14 cellular contexts compared by ENCODE assay signal in genomic region chr10:71239131-71239915, GRCh38. TPM values are rescaled to one million over a fixed set of nuclear protein-coding genes. Genes with fewer than 3 reads are reported as not detected.
DNase-seq lines count a peak whose midpoint lies in the region; ATAC-seq and TF ChIP-seq lines count a peak whose summit lies in the region.
"Had no signal": no experiment of that assay in that cellular context is flagged by ENCODE, and none has a peak within 500 bp of the region (broad histone marks: within the 10 kb centered on the region; RNA-seq: fewer than 3 reads in every experiment).

No MANE protein-coding gene starts in this region.

- TF ChIP-seq CTCF in heart left ventricle (IDR thresholded peaks at IDR 0.05): no peak
- TF ChIP-seq CTCF in chondrocyte (IDR thresholded peaks at IDR 0.05): no peak
- TF ChIP-seq CTCF in nephron (IDR thresholded peaks at IDR 0.05; ENCODE audit: unreplicated experiment in 3 of 3): no peak
- no peak for TF ChIP-seq CTCF in vagina (IDR thresholded peaks at IDR 0.05)
- TF ChIP-seq CTCF in upper lobe of left lung (IDR thresholded peaks at IDR 0.05): no peak

- intact Hi-C loops in heart left ventricle (cut with DNase I) (no loop called here), cardiac septum (cut with DNase I) (no loop called here), vagina (cut with DNase I) (no loop called here)

- no peak for ATAC-seq in heart left ventricle
- ATAC-seq in upper lobe of left lung (ENCODE audit: low FRiP score in 2 of 2): no peak

- H3K4me3 Mint-ChIP-seq in chondrocyte (ENCODE audit: unreplicated experiment) (no peak overlapping the region), nephron (no peak overlapping the region)

- H3K27ac ChIP-seq in heart left ventricle (peak overlapping the region in 2 of 12 donors; percentile 52 to 82), vagina (peak overlapping the region; percentile 0), upper lobe of left lung (peak overlapping the region in 2 of 4 donors; percentile 66 to 74)

- DNase-seq in heart left ventricle: peak in 3 of 5 donors; percentile 22 to 58 (median 27)
- DNase-seq in cardiac septum (ENCODE audit: low spot score): no peak
- peak; percentile 86 for DNase-seq in chondrocyte (ENCODE audit: low spot score)
- no peak for DNase-seq in vagina (ENCODE audit: extremely low spot score in 2 of 2)
- DNase-seq in activated naive CD4-positive, alpha-beta T cell (lab: John Stamatoyannopoulos, UW): no peak
- no peak for DNase-seq in upper lobe of left lung
- DNase-seq: DND-41, KG1, NCI-H1436, NCI-H2029, NCI-H2171 treated with DMSO at 0.1 percent for 48 hours, NCI-H748 treated with DMSO at 0.1 percent for 48 hours, OCI-M1 had no signal

- H3K36me3 Mint-ChIP-seq in chondrocyte (ENCODE audit: low read depth) (no peaks in the 10 kb centered on the region), nephron (ENCODE audit: low read depth) (no peaks in the 10 kb centered on the region)

- H3K36me3 ChIP-seq in heart left ventricle (no peaks in the 10 kb centered on the region), vagina (no peaks in the 10 kb centered on the region), upper lobe of left lung (no peaks in the 10 kb centered on the region)

- no peak overlapping the region for H3K4me3 ChIP-seq in heart left ventricle
- no peak overlapping the region for H3K4me3 ChIP-seq in vagina
- no peak overlapping the region for H3K4me3 ChIP-seq in upper lobe of left lung

- H3K4me1 Mint-ChIP-seq in chondrocyte (ENCODE audit: low read depth) (peaks cover 84% of the 10 kb centered on the region), nephron (peaks cover 83% of the 10 kb centered on the region)

- H3K4me1 ChIP-seq in heart left ventricle (peaks cover 26 to 100% (median 73%) of the 10 kb centered on the region in 12 donors), vagina (peaks cover 99% of the 10 kb centered on the region), upper lobe of left lung (peaks cover 66 to 83% (median 73%) of the 10 kb centered on the region in 4 donors)

- WGBS in heart left ventricle, 4 donors: 81 to 93% (median 84%) methylated on average over 12 to 13 of the region's 13 CpGs
- 73 to 84% methylated on average over 7 to 13 of the region's 13 CpGs for WGBS in upper lobe of left lung, 2 donors

- no peak for TF ChIP-seq POLR2A in heart left ventricle (IDR thresholded peaks at IDR 0.05)
- no peak for TF ChIP-seq POLR2A in vagina (IDR thresholded peaks at IDR 0.05)
- TF ChIP-seq POLR2A in upper lobe of left lung (IDR thresholded peaks at IDR 0.05): no peak

- H3K27ac Mint-ChIP-seq in chondrocyte (ENCODE audit: unreplicated experiment) (no peak overlapping the region), nephron (peak overlapping the region; percentile 96 to 99 (median 98))

- no peak for TF ChIP-seq EP300 in upper lobe of left lung (IDR thresholded peaks at IDR 0.05)

- H3K9me3 Mint-ChIP-seq in chondrocyte (ENCODE audit: low read depth) (no peaks in the 10 kb centered on the region), nephron (no peaks in the 10 kb centered on the region)

- H3K27me3 ChIP-seq in heart left ventricle (no peaks in the 10 kb centered on the region), vagina (no peaks in the 10 kb centered on the region), upper lobe of left lung (no peaks in the 10 kb centered on the region)

- H3K9me3 ChIP-seq in heart left ventricle: no peaks in the 10 kb centered on the region
- no peaks in the 10 kb centered on the region for H3K9me3 ChIP-seq in vagina
- no peaks in the 10 kb centered on the region for H3K9me3 ChIP-seq in upper lobe of left lung

- no peaks in the 10 kb centered on the region for H3K27me3 Mint-ChIP-seq in chondrocyte (ENCODE audit: low read depth)
- H3K27me3 Mint-ChIP-seq in nephron (ENCODE audit: low read depth): peaks cover 4% of the 10 kb centered on the region

RNA-seq across cellular contexts. Expression of gene UNC5B, which starts 27.0 kb away (rescaled TPM):
- total RNA-seq in heart left ventricle: 10 to 100 TPM in 6 of 9 donors, 1 to 10 TPM in 3; 6.9 to 22.8 (median 10.9) TPM
- polyA plus RNA-seq in heart left ventricle: 1 to 10 TPM; 4.8 to 8.7 TPM
- 22.4 TPM for total RNA-seq in cardiac septum
- 36.4 to 61.1 TPM (median 57.9 TPM) in 3 replicates for total RNA-seq in chondrocyte
- total RNA-seq in vagina: 24.3 TPM
- total RNA-seq in upper lobe of left lung: 10 to 100 TPM in 4 of 6 donors, 1 to 10 TPM in 2; 8.4 to 27.7 (median 20.5) TPM

Comparison
In these comparisons a context has a peak if more than half of its experiments do, and no peak if none do; other contexts are left out.
1. DNase-seq: peak in heart left ventricle (3 of 5) and chondrocyte (single experiment); none in cardiac septum (single experiment), vagina (0 of 2), activated naive CD4-positive, alpha-beta T cell (0 of 4) and upper lobe of left lung (0 of 2).